ENCODE assay signal across 2 cellular contexts in the genomic region with DNA sequence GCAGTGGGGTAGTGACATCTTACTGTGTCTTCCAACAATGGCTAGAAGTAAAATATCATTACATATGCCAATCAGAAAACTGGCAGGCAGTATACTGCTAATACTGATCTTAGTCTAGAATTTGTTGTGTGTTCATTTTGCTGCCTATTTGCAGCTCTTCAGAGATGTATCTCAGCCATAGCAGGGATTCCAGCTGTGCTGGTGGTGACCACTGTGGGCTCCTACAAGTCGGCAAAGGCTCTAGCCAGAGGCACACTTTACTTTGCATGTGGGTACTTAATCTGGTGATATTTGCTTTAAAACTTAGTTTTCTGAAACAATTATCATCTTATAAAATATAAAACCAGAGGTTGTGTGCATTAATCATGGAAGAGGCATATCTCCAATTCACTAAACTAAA.
TF ChIP-seq lines count a peak whose summit lies in the region.

No MANE protein-coding gene starts in this region.

TF ChIP-seq in SK-N-SH, 30 proteins besides CTCF, POLR2A, EP300 and RAD21:
- TF ChIP-seq, protein P1, sequence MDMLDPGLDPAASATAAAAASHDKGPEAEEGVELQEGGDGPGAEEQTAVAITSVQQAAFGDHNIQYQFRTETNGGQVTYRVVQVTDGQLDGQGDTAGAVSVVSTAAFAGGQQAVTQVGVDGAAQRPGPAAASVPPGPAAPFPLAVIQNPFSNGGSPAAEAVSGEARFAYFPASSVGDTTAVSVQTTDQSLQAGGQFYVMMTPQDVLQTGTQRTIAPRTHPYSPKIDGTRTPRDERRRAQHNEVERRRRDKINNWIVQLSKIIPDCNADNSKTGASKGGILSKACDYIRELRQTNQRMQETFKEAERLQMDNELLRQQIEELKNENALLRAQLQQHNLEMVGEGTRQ (IDR thresholded peaks at IDR 0.05; ENCODE audit: borderline replicate concordance, low read depth, low read length) = no peak
- no peak for TF ChIP-seq MAX (IDR thresholded peaks at IDR 0.05; ENCODE audit: low read depth)
- TF ChIP-seq GABPA (IDR thresholded peaks at IDR 0.05; ENCODE audit: low read depth) = no peak
- no peak for TF ChIP-seq YY1 (IDR thresholded peaks at IDR 0.05; ENCODE audit: low read depth)
- TF ChIP-seq JUND (IDR thresholded peaks at IDR 0.05) = no peak
- no peak for TF ChIP-seq TAF1 (IDR thresholded peaks at IDR 0.05; ENCODE audit: borderline replicate concordance, low read depth, low read length)
- TF ChIP-seq MEF2A (IDR thresholded peaks at IDR 0.05; ENCODE audit: borderline replicate concordance, low read depth) = no peak
- TF ChIP-seq CHD2 (IDR thresholded peaks at IDR 0.05; ENCODE audit: low read length, partially characterized antibody) = no peak
- TF ChIP-seq FOSL2 (IDR thresholded peaks at IDR 0.05; ENCODE audit: borderline replicate concordance, low read depth) = no peak
- no peak for TF ChIP-seq TEAD4 (IDR thresholded peaks at IDR 0.05; ENCODE audit: borderline replicate concordance, insufficient read depth)
- TF ChIP-seq EZH2phosphoT487 (IDR thresholded peaks at IDR 0.05; ENCODE audit: borderline replicate concordance, low read depth) = no peak
- TF ChIP-seq NRF1 (IDR thresholded peaks at IDR 0.05; ENCODE audit: low read depth, low read length) = no peak
- TF ChIP-seq POLR2AphosphoS5 (IDR thresholded peaks at IDR 0.05; ENCODE audit: low read depth, low read length) = no peak
- no peak for TF ChIP-seq RXRA (IDR thresholded peaks at IDR 0.05; ENCODE audit: borderline replicate concordance, low read depth)
- TF ChIP-seq, protein P2, sequence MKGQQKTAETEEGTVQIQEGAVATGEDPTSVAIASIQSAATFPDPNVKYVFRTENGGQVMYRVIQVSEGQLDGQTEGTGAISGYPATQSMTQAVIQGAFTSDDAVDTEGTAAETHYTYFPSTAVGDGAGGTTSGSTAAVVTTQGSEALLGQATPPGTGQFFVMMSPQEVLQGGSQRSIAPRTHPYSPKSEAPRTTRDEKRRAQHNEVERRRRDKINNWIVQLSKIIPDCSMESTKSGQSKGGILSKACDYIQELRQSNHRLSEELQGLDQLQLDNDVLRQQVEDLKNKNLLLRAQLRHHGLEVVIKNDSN (IDR thresholded peaks at IDR 0.05; ENCODE audit: borderline replicate concordance, low read depth) = no peak
- TF ChIP-seq, protein P3, sequence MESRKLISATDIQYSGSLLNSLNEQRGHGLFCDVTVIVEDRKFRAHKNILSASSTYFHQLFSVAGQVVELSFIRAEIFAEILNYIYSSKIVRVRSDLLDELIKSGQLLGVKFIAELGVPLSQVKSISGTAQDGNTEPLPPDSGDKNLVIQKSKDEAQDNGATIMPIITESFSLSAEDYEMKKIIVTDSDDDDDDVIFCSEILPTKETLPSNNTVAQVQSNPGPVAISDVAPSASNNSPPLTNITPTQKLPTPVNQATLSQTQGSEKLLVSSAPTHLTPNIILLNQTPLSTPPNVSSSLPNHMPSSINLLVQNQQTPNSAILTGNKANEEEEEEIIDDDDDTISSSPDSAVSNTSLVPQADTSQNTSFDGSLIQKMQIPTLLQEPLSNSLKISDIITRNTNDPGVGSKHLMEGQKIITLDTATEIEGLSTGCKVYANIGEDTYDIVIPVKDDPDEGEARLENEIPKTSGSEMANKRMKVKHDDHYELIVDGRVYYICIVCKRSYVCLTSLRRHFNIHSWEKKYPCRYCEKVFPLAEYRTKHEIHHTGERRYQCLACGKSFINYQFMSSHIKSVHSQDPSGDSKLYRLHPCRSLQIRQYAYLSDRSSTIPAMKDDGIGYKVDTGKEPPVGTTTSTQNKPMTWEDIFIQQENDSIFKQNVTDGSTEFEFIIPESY (IDR thresholded peaks at IDR 0.05; ENCODE audit: borderline replicate concordance, low read depth) = no peak

TF ChIP-seq in endothelial cell of umbilical vein, 7 proteins besides CTCF, POLR2A, EP300 and RAD21:
- TF ChIP-seq FOS (IDR thresholded peaks at IDR 0.05; ENCODE audit: borderline replicate concordance, insufficient read depth, low read length) = no peak
- TF ChIP-seq POLR2AphosphoS5 (IDR thresholded peaks at IDR 0.05; ENCODE audit: insufficient read depth, low read depth, low read length) = no peak
- no peak for TF ChIP-seq JUN (IDR thresholded peaks at IDR 0.05; ENCODE audit: borderline replicate concordance, insufficient read depth, insufficient read length, low read depth)
- TF ChIP-seq EZH2 (IDR thresholded peaks at IDR 0.05; ENCODE audit: borderline replicate concordance, low read depth, low read length, severe bottlenecking) = no peak
- no peak for TF ChIP-seq MAX (IDR thresholded peaks at IDR 0.05; ENCODE audit: insufficient read depth, insufficient read length)
- no peak for TF ChIP-seq MYC (IDR thresholded peaks at IDR 0.05; ENCODE audit: low read depth, low read length)
- no peak for TF ChIP-seq GATA2 (IDR thresholded peaks at IDR 0.05; ENCODE audit: insufficient read depth, insufficient read length, low read depth, low read length)
